ENCODE assay signal across 19 cellular contexts in the genomic region with DNA sequence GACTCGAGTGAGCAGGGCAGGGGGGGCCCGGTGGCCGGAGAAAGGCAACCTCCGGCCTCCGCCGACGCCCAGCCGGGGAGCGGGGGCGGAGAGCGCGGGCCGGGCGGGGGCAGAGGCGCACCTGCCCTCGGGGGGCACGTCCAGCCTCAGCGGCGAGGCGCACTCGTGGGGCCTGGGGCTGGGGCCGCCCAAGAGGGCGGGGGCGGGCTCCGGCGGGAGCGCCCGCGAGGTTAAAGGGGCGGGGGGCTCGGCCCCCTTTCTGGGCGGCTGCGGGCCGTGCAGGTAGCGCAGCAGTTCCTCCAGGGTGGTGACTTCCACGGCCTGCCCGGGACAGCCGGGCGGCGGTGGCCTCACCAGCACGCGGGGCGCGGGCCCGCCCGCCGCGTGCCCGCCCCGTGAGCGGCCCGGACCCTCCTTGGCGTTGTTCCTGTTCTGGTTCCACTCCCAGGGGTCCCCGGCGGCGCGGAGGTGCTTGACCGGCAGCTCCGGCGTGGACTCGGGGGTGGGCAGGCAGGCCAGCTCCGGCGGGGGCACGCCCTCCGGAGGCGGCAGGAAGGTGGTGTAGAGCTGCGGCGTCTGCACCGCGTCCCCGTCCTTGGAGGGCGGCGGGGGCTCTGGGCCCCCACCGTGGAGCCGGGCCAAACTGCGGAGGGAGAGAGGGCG. TPM values are rescaled to one million over a fixed set of nuclear protein-coding genes. Genes with fewer than 3 reads are reported as not detected.
DNase-seq lines count a peak whose midpoint lies in the region; ATAC-seq and TF ChIP-seq lines count a peak whose summit lies in the region.
"Had no signal": no experiment of that assay in that cellular context is flagged by ENCODE, and none has a peak within 500 bp of the region (broad histone marks: within the 10 kb centered on the region; RNA-seq: fewer than 3 reads in every experiment).

No MANE protein-coding gene starts in this region.

- H3K4me1 Mint-ChIP-seq in CD4-positive, alpha-beta T cell (ENCODE audit: low read depth): peaks cover 15% of the 10 kb centered on the region

- no peak for DNase-seq in mammary epithelial cell
- peak; percentile 68 for DNase-seq in iPS-NIHi11 (ENCODE audit: low spot score)
- DNase-seq in gastrocnemius medialis: no peak
- DNase-seq in CD4-positive, alpha-beta T cell: no peak
- DNase-seq in AG08396 (ENCODE audit: low spot score): no peak
- DNase-seq in NCI-H128 (lab: John Stamatoyannopoulos, UW; ENCODE audit: unreplicated experiment): no peak
- DNase-seq in NK-92 treated with Interleukin-12 subunit alpha and Interleukin-12 subunit beta, amount 100 ng/mL, for 24 hours (lab: John Stamatoyannopoulos, UW): no peak
- DNase-seq: activated CD4-positive, alpha-beta T cell treated with anti-CD3 and anti-CD28 coated beads, Interleukin-2, amount 10 ng/mL, durations not matched to agents 24 days and 14 days; activated naive CD4-positive, alpha-beta T cell treated with anti-CD3 and anti-CD28 coated beads for 36 hours; COR-L47; NCI-H187; NCI-H510A; stimulated activated naive B cell treated with anti-CD40 and anti-IgM and Interleukin-4, amounts not matched to agents 10 μg/mL and 1 μg/mL and 100 μg/mL, for 72 hours had no signal

- POLR2A ChIA-PET in CD4-positive, alpha-beta T cell (lab: Charles Lee): interaction anchor here (2.4 to 3.0 kb wide), 2 partner anchors 10 to 24 kb away, joined by 6 to 40 read pairs; a partner anchor contains a TSS

- H3K79me2 ChIP-seq in mammary epithelial cell (ENCODE audit: insufficient read depth, low read length): no peaks in the 10 kb centered on the region

- no peak for ATAC-seq in gastrocnemius medialis
- no peak for ATAC-seq in CD4-positive, alpha-beta T cell (ENCODE audit: poor library complexity)
- ATAC-seq: left lobe of liver; stimulated activated naive B cell treated with anti-CD40 and anti-IgM and Interleukin-4, amounts not matched to agents 10 μg/mL and 1 μg/mL and 100 μg/mL, for 72 hours had no signal

- intact Hi-C loops in mammary epithelial cell (cut with micrococcal nuclease) (no loop called here), gastrocnemius medialis (cut with DNase I; ENCODE audit: low total_unique reads) (no loop called here)
- intact Hi-C loops in CD4-positive, alpha-beta T cell (cut with DNase I, micrococcal nuclease): no loop called here

- no peak for TF ChIP-seq CTCF in mammary epithelial cell (conservative IDR thresholded peaks at IDR 0.05 in 1 of 2, IDR thresholded peaks at IDR 0.05 in 1 of 2; ENCODE audit: extremely low read depth in 1 of 2, insufficient read depth in 1 of 2, low read depth in 1 of 2, low read length in 2 of 2)
- TF ChIP-seq CTCF in gastrocnemius medialis (IDR thresholded peaks at IDR 0.05 in 4 of 5, conservative IDR thresholded peaks at IDR 0.05 in 1 of 5): no peak
- no peak for TF ChIP-seq CTCF in CD4-positive, alpha-beta T cell (IDR thresholded peaks at IDR 0.05)

- H2AFZ ChIP-seq in mammary epithelial cell (ENCODE audit: low read depth, low read length): peak overlapping the region; percentile 9

- H3K4me3 Mint-ChIP-seq in CD4-positive, alpha-beta T cell: no peak overlapping the region
- H3K4me3 Mint-ChIP-seq: activated CD4-positive, alpha-beta T cell treated with anti-CD3 and anti-CD28 coated beads, Interleukin-2, amount 10 ng/mL, durations not matched to agents 24 days and 14 days had no signal

- no peak overlapping the region for H3K27ac Mint-ChIP-seq in CD4-positive, alpha-beta T cell
- H3K27ac Mint-ChIP-seq: activated CD4-positive, alpha-beta T cell treated with anti-CD3 and anti-CD28 coated beads, Interleukin-2, amount 10 ng/mL, durations not matched to agents 24 days and 14 days; activated naive CD4-positive, alpha-beta T cell treated with anti-CD3 and anti-CD28 coated beads for 36 hours; progenitor cell of endocrine pancreas; stimulated activated naive B cell treated with anti-CD40 and anti-IgM and Interleukin-4, amounts not matched to agents 10 μg/mL and 1 μg/mL and 100 μg/mL, for 72 hours had no signal

- no peaks in the 10 kb centered on the region for H3K9me3 Mint-ChIP-seq in CD4-positive, alpha-beta T cell
- H3K9me3 Mint-ChIP-seq: activated CD4-positive, alpha-beta T cell treated with anti-CD3 and anti-CD28 coated beads, Interleukin-2, amount 10 ng/mL, durations not matched to agents 24 days and 14 days; activated naive CD4-positive, alpha-beta T cell treated with anti-CD3 and anti-CD28 coated beads for 36 hours had no signal

- H3K36me3 ChIP-seq in ES-I3 (ENCODE audit: insufficient read depth, low read length) (no peaks in the 10 kb centered on the region; the same call in 1 of the 2 replicates), mammary epithelial cell (ENCODE audit: insufficient read depth, low read length) (no peaks in the 10 kb centered on the region), gastrocnemius medialis (peaks cover 0 to 57% of the 10 kb centered on the region in 2 donors)

- H3K9ac ChIP-seq in ES-I3 (ENCODE audit: low read depth, low read length) (peak overlapping the region; percentile 77), mammary epithelial cell (ENCODE audit: insufficient read depth, low read length) (no peak overlapping the region)

- CTCF ChIA-PET in mammary epithelial cell (lab: Charles Lee; ENCODE audit: low non-redundant PET): no interaction called here
- CTCF ChIA-PET in CD4-positive, alpha-beta T cell (lab: Charles Lee): no interaction called here

- H3K4me3 ChIP-seq in mammary epithelial cell (replicated peaks in 1 of 3; ENCODE audit: insufficient read depth in 1 of 3, low read depth in 2 of 3, low read length in 3 of 3) (peak overlapping the region in 1 of 3 experiments; percentile 14), gastrocnemius medialis (no peak overlapping the region)

- H3K9me3 ChIP-seq in ES-I3 (ENCODE audit: control insufficient read depth, insufficient read depth, low read length) (no peaks in the 10 kb centered on the region), mammary epithelial cell (replicated peaks; ENCODE audit: insufficient read depth, low read length) (no peaks in the 10 kb centered on the region), gastrocnemius medialis (no peaks in the 10 kb centered on the region)
- no peaks in the 10 kb centered on the region for H3K9me3 ChIP-seq in CD4-positive, alpha-beta T cell (ENCODE audit: control insufficient read depth, low read length)

- peak overlapping the region; percentile 52 for H3K4me2 ChIP-seq in mammary epithelial cell (ENCODE audit: insufficient read depth, low read depth, low read length)

- peaks cover 10% of the 10 kb centered on the region for H3K36me3 Mint-ChIP-seq in CD4-positive, alpha-beta T cell (ENCODE audit: low read depth)
- H3K36me3 Mint-ChIP-seq: stimulated activated naive B cell treated with anti-CD40 and anti-IgM and Interleukin-4, amounts not matched to agents 10 μg/mL and 1 μg/mL and 100 μg/mL, for 72 hours had no signal

- H3K4me1 ChIP-seq in ES-I3 (ENCODE audit: insufficient read depth, low read length): peaks cover 6% of the 10 kb centered on the region; the same call in 1 of the 2 replicates
- H3K4me1 ChIP-seq in mammary epithelial cell (ENCODE audit: insufficient read depth, low read length): peaks cover 8% of the 10 kb centered on the region
- H3K4me1 ChIP-seq in gastrocnemius medialis: peaks cover 3 to 8% of the 10 kb centered on the region in 2 donors

- dilution Hi-C loops in mammary epithelial cell (cut with HindIII; ENCODE audit: low sequenced_read_pairs): no loop called here

- H3K27me3 ChIP-seq in mammary epithelial cell (ENCODE audit: insufficient read depth, low read length) (peaks cover 28% of the 10 kb centered on the region), gastrocnemius medialis (no peaks in the 10 kb centered on the region)
- no peaks in the 10 kb centered on the region for H3K27me3 ChIP-seq in CD4-positive, alpha-beta T cell (ENCODE audit: control insufficient read depth, insufficient read depth, low read length)

- in situ Hi-C loops in mammary epithelial cell (cut with MboI; ENCODE audit: low sequenced_read_pairs in 2 of 2): no loop called here
- in situ Hi-C loops in gastrocnemius medialis (cut with MboI; ENCODE audit: low sequenced_read_pairs in 4 of 4): no loop called here

- H3K27me3 Mint-ChIP-seq in CD4-positive, alpha-beta T cell: no peaks in the 10 kb centered on the region
- H3K27me3 Mint-ChIP-seq: stimulated activated naive B cell treated with anti-CD40 and anti-IgM and Interleukin-4, amounts not matched to agents 10 μg/mL and 1 μg/mL and 100 μg/mL, for 72 hours had no signal

- no peaks in the 10 kb centered on the region for H4K20me1 ChIP-seq in mammary epithelial cell (ENCODE audit: insufficient read depth, low read length)

- no TSS peak for BruUV-seq in mammary epithelial cell (replicated peaks; lab: Mats Ljungman, UMichigan)

- no peak for TF ChIP-seq POLR2A in gastrocnemius medialis (IDR thresholded peaks at IDR 0.05)

- no peak overlapping the region for H3K27ac ChIP-seq in mammary epithelial cell (ENCODE audit: insufficient read depth, low read depth, low read length)
- peak overlapping the region in 3 of 4 donors; percentile 66 to 98 (median 69) for H3K27ac ChIP-seq in gastrocnemius medialis
- H3K27ac ChIP-seq in CD4-positive, alpha-beta T cell (ENCODE audit: low read depth, low read length): no peak overlapping the region
- H3K27ac ChIP-seq: epithelial cell of prostate had no signal

- WGBS in mammary epithelial cell (ENCODE audit: low coverage, missing lambda C conversion rate): no CpG with 5 or more reads among the region's 77 CpGs

RNA-seq across cellular contexts. Expression of a gene that starts 13.6 kb away (rescaled TPM):
- total RNA-seq in mammary epithelial cell (1 to 10 TPM in 1 of 2 donors, under 1 TPM in 1; 0.50 to 1.6 TPM), gastrocnemius medialis (100 to 1,000 TPM in 2 of 4 donors, 10 to 100 TPM in 2; 51.5 to 121 (median 108) TPM)
- 0.44 TPM for polyA plus RNA-seq in mammary epithelial cell
- polyA minus RNA-seq in mammary epithelial cell: 0.10 TPM
- total RNA-seq in CD4-positive, alpha-beta T cell: 1 to 10 TPM; 3.8 to 5.5 TPM

RNA-seq across cellular contexts. Expression of a gene that starts 23.6 kb away (rescaled TPM):
- total RNA-seq in mammary epithelial cell (not detected), gastrocnemius medialis (1 to 10 TPM in 3 of 4 donors, not detected in 1; 1.1 to 3.1 (median 1.4) TPM)
- polyA plus RNA-seq in mammary epithelial cell: not detected
- polyA minus RNA-seq in mammary epithelial cell: not detected
- total RNA-seq in CD4-positive, alpha-beta T cell: under 1 TPM; 0.70 to 0.74 TPM
- total RNA-seq: glomerular endothelial cell, LHCN-M2, progenitor cell of endocrine pancreas had no signal

RNA-seq across cellular contexts. Expression of a gene that starts 32.9 kb away (rescaled TPM):
- total RNA-seq in mammary epithelial cell (1 to 10 TPM; 7.3 to 9.7 TPM), gastrocnemius medialis (10 to 100 TPM; 11.4 to 14.6 (median 13.7) TPM)
- polyA plus RNA-seq in mammary epithelial cell: 3.8 TPM
- polyA minus RNA-seq in mammary epithelial cell: 21.4 TPM
- under 1 TPM; 0.55 to 0.67 TPM for total RNA-seq in CD4-positive, alpha-beta T cell

RNA-seq across cellular contexts. Expression of a gene that starts 33.1 kb away (rescaled TPM):
- total RNA-seq in mammary epithelial cell (10 to 100 TPM; 24.8 to 47.6 TPM), gastrocnemius medialis (10 to 100 TPM; 17.7 to 56.1 (median 35.6) TPM)
- polyA plus RNA-seq in mammary epithelial cell: 30.1 TPM
- 20.5 TPM for polyA minus RNA-seq in mammary epithelial cell
- total RNA-seq in CD4-positive, alpha-beta T cell: 10 to 100 TPM; 35.2 to 35.7 TPM

RNA-seq across cellular contexts. Expression of a gene that starts 43.0 kb away (rescaled TPM):
- not detected for total RNA-seq in mammary epithelial cell
- polyA plus RNA-seq in mammary epithelial cell: 0.23 TPM
- not detected for polyA minus RNA-seq in mammary epithelial cell
- 100 to 1,000 TPM in 3 of 4 donors, 10 to 100 TPM in 1; 58.3 to 315 (median 188) TPM for total RNA-seq in gastrocnemius medialis
- 1 to 10 TPM in 1 of 2 experiments, not detected in 1; 1.6 TPM for total RNA-seq in CD4-positive, alpha-beta T cell
- total RNA-seq: glomerular endothelial cell had no signal

Comparison
In these comparisons a context has a peak if more than half of its experiments do, and no peak if none do; other contexts are left out.
1. H3K27ac ChIP-seq: peak in gastrocnemius medialis (3 of 4); none in mammary epithelial cell (single experiment) and CD4-positive, alpha-beta T cell (single experiment).
2. RNA of a gene that starts 13.6 kb away (total RNA-seq): 51.5 to 121 TPM in gastrocnemius medialis; 3.8 to 5.5 TPM in CD4-positive, alpha-beta T cell and 0.50 to 1.6 TPM in mammary epithelial cell; every median in the first group is over 4 times any median in the second.
3. RNA of a gene that starts 32.9 kb away (total RNA-seq): 11.4 to 14.6 TPM in gastrocnemius medialis and 7.3 to 9.7 TPM in mammary epithelial cell; 0.55 to 0.67 TPM in CD4-positive, alpha-beta T cell; every median in the first group is over 4 times any median in the second.